Comparison of ENCODE assay signal across 8 cellular contexts in the genomic region with DNA sequence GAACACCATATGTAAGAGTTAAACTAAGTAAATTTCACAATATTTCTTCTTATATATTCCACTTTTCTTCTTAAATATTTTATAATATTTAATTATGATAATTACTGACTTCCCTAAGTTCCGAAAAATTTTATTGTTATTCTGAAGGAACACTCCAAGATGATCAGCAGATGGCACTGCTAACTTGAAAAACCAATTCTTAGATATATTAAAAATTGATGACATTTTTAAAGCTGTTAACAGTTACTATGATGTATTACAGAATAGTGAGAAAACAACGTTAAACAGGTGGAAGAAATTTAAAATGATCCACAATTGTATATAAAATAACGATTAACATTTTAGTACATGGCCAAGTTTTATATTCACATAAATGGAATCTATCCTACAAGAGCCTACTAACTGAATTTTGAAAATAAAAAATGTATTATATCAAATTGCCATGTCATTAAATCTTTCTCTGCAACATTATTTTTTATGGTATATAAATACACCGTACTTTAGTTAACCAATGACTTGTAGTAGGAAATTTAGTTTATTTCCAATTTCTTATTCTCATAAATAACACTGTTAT. TPM values are rescaled to one million over a fixed set of nuclear protein-coding genes. Genes with fewer than 3 reads are reported as not detected.
A peak's percentile ranks its signal among the peaks of the same experiment; 100 is the strongest.
DNase-seq lines count a peak whose midpoint lies in the region; ATAC-seq and TF ChIP-seq lines count a peak whose summit lies in the region.

No MANE protein-coding gene starts in this region.

- H3K27ac ChIP-seq in AG04450 (ENCODE audit: low read depth, low read length) (no peak overlapping the region), adrenal gland (no peak overlapping the region)

- H3K4me3 ChIP-seq in AG04450 (ENCODE audit: low read depth, low read length) (no peak overlapping the region), adrenal gland (no peak overlapping the region)

- 39 to 45% (median 42%) methylated on average over 4 of the region's 4 CpGs for WGBS in adrenal gland, 4 donors

- no peaks in the 10 kb centered on the region for H3K4me1 ChIP-seq in adrenal gland (replicated peaks in 1 of 2)

- H3K27me3 Mint-ChIP-seq in HFFc6 (ENCODE audit: insufficient read depth) = no peaks in the 10 kb centered on the region

- H3K4me1 Mint-ChIP-seq in HFFc6 (ENCODE audit: low read depth) = peaks cover 38% of the 10 kb centered on the region

- H3K9me3 ChIP-seq in AG04450 (ENCODE audit: control insufficient read depth, insufficient read depth, low read length) (peaks cover 6% of the 10 kb centered on the region; the same call in 1 of the 2 replicates), adrenal gland (replicated peaks in 1 of 3) (peaks cover 0 to 5% (median 0%) of the 10 kb centered on the region in 3 donors)

- no peaks in the 10 kb centered on the region for H3K36me3 ChIP-seq in adrenal gland (replicated peaks in 1 of 2)

- CTCF ChIA-PET in AG04450 (lab: Charles Lee) = no interaction called here

- H3K27ac Mint-ChIP-seq in HFFc6 = no peak overlapping the region

- H3K36me3 Mint-ChIP-seq in HFFc6 (ENCODE audit: low read depth) = peaks cover 30% of the 10 kb centered on the region

- POLR2A ChIA-PET in AG04450 (lab: Yijun Ruan, JAX) = no interaction called here

- H3K27me3 ChIP-seq in AG04450 (ENCODE audit: control insufficient read depth, insufficient read depth, low read length) (no peaks in the 10 kb centered on the region), adrenal gland (no peaks in the 10 kb centered on the region)

- DNase-seq in AG04450 (ENCODE audit: low read depth, low spot score) (no peak), HFFc6 (peak; percentile 36), adrenal gland (no peak), left kidney (ENCODE audit: low read depth, low spot score) (peak; percentile 27), glomerular visceral epithelial cell (ENCODE audit: extremely low spot score) (no peak)
- DNase-seq in central memory CD4-positive, alpha-beta T cell = no peak

- no peak for TF ChIP-seq POLR2A in adrenal gland (IDR thresholded peaks at IDR 0.05)

- ATAC-seq in GM18909 (IDR thresholded peaks at IDR 0.05; ENCODE audit: poor library complexity, unreplicated experiment) = no peak
- ATAC-seq in GM18861 (IDR thresholded peaks at IDR 0.05; ENCODE audit: unreplicated experiment) = no peak

- TF ChIP-seq CTCF in AG04450 (IDR thresholded peaks at IDR 0.05; ENCODE audit: low read depth, low read length) (peak; percentile 47), HFFc6 (IDR thresholded peaks at IDR 0.05) (peak; percentile 82), adrenal gland (IDR thresholded peaks at IDR 0.05) (peak in 5 of 6 experiments; percentile 24 to 53 (median 35))

- intact Hi-C loops in adrenal gland (cut with DNase I) = loop anchor here (10.0 kb wide), 1 partner anchor 666 kb away; no protein-coding TSS in a partner anchor

- no peak overlapping the region for H3K4me3 Mint-ChIP-seq in HFFc6

- H3K9me3 Mint-ChIP-seq in HFFc6 = peaks cover 33% of the 10 kb centered on the region

RNA-seq across cellular contexts. Expression of gene MUSK, which starts 30.1 kb away (rescaled TPM):
- polyA plus RNA-seq in AG04450 (2011; rRNA removed) (0.58 and 0.77 TPM in 2 replicates), adrenal gland (under 1 TPM; 0.04 to 0.13 (median 0.08) TPM)
- polyA minus RNA-seq in AG04450 (2011; rRNA and poly(A)+ RNA removed) = 1.1 TPM in 2 replicates
- total RNA-seq in HFFc6 (2021; fragmentation: NEBNext Ultra II Directional; extraction: Animal tissue kit (Norgen Biotek cat#: 25700)) = under 1 TPM in 4 of 6 experiments, not detected in 2; 0.11 to 0.23 (median 0.14) TPM
- 1 to 10 TPM in 2 of 8 donors, under 1 TPM in 4, not detected in 2; 0.08 to 5.1 (median 0.62) TPM for total RNA-seq in adrenal gland

RNA-seq across cellular contexts. Expression of gene SVEP1, which starts 58.9 kb away (rescaled TPM):
- polyA plus RNA-seq in AG04450 (2011; rRNA removed) (34.8 and 40.9 TPM in 2 replicates), adrenal gland (1 to 10 TPM; 2.2 to 7.0 (median 5.1) TPM)
- 84.2 and 94.7 TPM in 2 replicates for polyA minus RNA-seq in AG04450 (2011; rRNA and poly(A)+ RNA removed)
- total RNA-seq in HFFc6 (2021; fragmentation: NEBNext Ultra II Directional; extraction: Animal tissue kit (Norgen Biotek cat#: 25700)) = 1 to 10 TPM; 4.0 to 6.8 (median 5.8) TPM
- total RNA-seq in adrenal gland = 10 to 100 TPM; 14.0 to 45.3 (median 24.4) TPM

Comparison
In these comparisons a context has a peak if more than half of its experiments do, and no peak if none do; other contexts are left out.
1. DNase-seq: peak in HFFc6 (single experiment) and left kidney (single experiment); none in AG04450 (single experiment), adrenal gland (0 of 7), central memory CD4-positive, alpha-beta T cell (single experiment) and glomerular visceral epithelial cell (single experiment).
2. Peak in every context shown above with its lines, with median percentiles within 50 percentile points of each other: CTCF ChIP-seq.